ENCODE assay signal across 8 cellular contexts in the genomic region with DNA sequence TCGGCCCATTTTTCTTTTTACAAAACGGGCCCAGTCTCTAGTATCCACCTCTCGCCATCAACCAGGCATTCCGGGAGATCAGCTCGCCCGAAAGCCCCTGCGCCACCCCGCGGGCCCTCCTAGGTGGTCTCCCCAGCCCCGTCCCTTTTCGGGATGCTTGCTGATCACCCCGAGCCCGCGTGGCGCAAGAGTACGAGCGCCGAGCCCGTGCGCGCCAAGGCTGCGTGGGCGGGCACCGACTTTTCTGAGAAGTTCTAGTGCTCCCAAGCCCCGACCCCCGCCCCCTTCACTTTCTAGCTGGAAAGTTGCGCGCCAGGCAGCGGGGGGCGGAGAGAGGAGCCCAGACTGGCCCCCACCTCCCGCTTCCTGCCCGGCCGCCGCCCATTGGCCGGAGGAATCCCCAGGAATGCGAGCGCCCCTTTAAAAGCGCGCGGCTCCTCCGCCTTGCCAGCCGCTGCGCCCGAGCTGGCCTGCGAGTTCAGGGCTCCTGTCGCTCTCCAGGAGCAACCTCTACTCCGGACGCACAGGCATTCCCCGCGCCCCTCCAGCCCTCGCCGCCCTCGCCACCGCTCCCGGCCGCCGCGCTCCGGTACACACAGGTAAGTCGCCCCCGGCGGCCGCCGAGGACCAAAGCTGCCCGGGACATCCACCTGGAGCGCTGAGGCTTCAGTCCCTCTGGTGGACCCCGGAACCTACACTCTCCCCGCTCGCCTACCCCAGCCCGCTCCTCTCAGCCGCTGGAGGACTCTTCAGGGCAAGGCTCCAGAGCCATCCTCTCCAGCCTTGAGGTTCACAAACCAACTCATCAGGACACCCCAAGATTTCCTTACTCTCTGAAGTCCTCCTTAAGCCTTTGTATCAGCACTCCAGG. TPM values are rescaled to one million over a fixed set of nuclear protein-coding genes. Genes with fewer than 3 reads are reported as not detected.
A peak's percentile ranks its signal among the peaks of the same experiment; 100 is the strongest.
DNase-seq lines count a peak whose midpoint lies in the region; ATAC-seq and TF ChIP-seq lines count a peak whose summit lies in the region.

TSS of gene THBS1 (plus strand) at position 450 of the 871 bp plus-strand sequence. CDS start 779 bp downstream, outside the sequence.

- no peak for TF ChIP-seq CTCF in cardiac fibroblast (IDR thresholded peaks at IDR 0.05; ENCODE audit: low read depth, low read length)

- DNase-seq in G401 (ENCODE audit: low spot score) (peak; percentile 29), T-helper 9 cell (peak; percentile 18), cardiac fibroblast (ENCODE audit: low read depth in 2 of 2) (peak; percentile 91 to 99), iris pigment epithelial cell (ENCODE audit: low read depth) (peak; percentile 92), NCI-H2029 treated with DMSO at 0.1 percent for 48 hours (lab: John Stamatoyannopoulos, UW) (no peak), NCI-H510A treated with DMSO at 0.1 percent for 48 hours (lab: John Stamatoyannopoulos, UW) (no peak)
- DNase-seq in stimulated activated CD4-positive, alpha-beta T cell treated with anti-CD3 and anti-CD28 coated beads, Interleukin-12 subunit alpha, Interleukin-12 subunit beta, amount 100 ng/mL, for 24 hours (ENCODE audit: low read depth in 2 of 2): peak; percentile 18

- H3K4me3 ChIP-seq in cardiac fibroblast (replicated peaks in 1 of 2; ENCODE audit: low read depth in 2 of 2, low read length in 2 of 2): peak within 1 kb of the TSS; percentile 75 to 80

- peak; percentile 10 for ATAC-seq in HG02852 (IDR thresholded peaks at IDR 0.05; ENCODE audit: unreplicated experiment)

- in situ Hi-C loops in G401 (cut with HindIII; ENCODE audit: low sequenced_read_pairs): no loop called here

RNA-seq across cellular contexts. Expression of gene THBS1, which starts in this region (rescaled TPM):
- total RNA-seq in G401 (2014; rRNA removed; shearing (Covaris generic)): 15.6 and 15.9 TPM in 2 replicates

Comparison
In these comparisons a context has a peak if more than half of its experiments do, and no peak if none do; other contexts are left out.
1. DNase-seq: peak in G401 (single experiment), T-helper 9 cell (single experiment), cardiac fibroblast (2 of 2), iris pigment epithelial cell (single experiment) and stimulated activated CD4-positive, alpha-beta T cell treated with anti-CD3 and anti-CD28 coated beads, Interleukin-12 subunit alpha, Interleukin-12 subunit beta, amount 100 ng/mL, for 24 hours (2 of 2); none in NCI-H2029 treated with DMSO at 0.1 percent for 48 hours (single experiment) and NCI-H510A treated with DMSO at 0.1 percent for 48 hours (single experiment).